In the genomic region with DNA sequence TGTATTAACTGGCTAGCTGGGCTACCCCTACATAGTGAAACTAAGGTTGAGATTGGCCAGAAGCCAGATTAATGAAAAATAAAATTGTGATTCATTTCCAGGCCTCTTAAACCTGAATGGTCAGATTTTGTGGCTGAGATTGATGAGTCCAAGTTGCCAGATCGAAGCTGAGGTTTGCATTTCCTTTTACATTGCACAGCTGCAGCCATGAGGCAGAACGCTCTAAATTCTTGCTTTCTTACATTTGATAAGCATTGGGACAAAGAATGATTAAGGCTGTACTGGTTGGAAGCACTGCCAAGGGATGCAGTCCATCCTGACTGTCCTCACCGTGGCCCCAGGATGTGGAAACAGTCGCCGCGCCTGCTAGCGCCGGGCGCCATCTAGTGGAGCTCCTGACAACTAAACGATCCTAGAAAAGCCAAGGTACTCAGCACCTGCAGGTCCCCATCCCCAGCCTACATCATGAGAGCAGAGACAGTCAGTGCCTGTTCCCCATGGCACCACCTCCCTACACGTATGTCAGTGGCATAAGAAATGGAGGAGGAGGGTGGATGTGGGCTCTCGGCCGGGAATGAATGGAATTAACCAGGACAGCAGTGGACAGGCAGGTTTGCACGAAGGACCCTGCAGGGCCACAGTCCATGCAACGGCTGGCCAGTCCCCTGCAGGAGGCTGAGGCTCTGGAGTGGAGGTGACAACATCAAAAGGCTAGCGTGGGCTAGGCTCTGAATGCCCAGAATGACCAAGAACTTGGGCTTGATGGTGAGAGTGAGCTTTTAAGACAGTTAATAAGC, we compare ENCODE assay signal across 8 cellular contexts. TPM values are rescaled to one million over a fixed set of nuclear protein-coding genes. Genes with fewer than 3 reads are reported as not detected.
DNase-seq lines count a peak whose midpoint lies in the region; ATAC-seq lines count a peak whose summit lies in the region.

No MANE protein-coding gene starts in this region.

- H3K36me3 Mint-ChIP-seq in CD4-positive, alpha-beta memory T cell: no peaks in the 10 kb centered on the region
- no peaks in the 10 kb centered on the region for H3K36me3 Mint-ChIP-seq in activated CD4-positive, alpha-beta memory T cell treated with anti-CD3 and anti-CD28 coated beads, Interleukin-2, amount 10 ng/mL, durations not matched to agents 7 days and 5 days (ENCODE audit: low read depth)

- peak overlapping the region in 1 of 8 donors; percentile 22 for H3K4me3 Mint-ChIP-seq in CD4-positive, alpha-beta memory T cell
- no peak overlapping the region for H3K4me3 Mint-ChIP-seq in activated CD4-positive, alpha-beta memory T cell treated with anti-CD3 and anti-CD28 coated beads, Interleukin-2, amount 10 ng/mL, durations not matched to agents 7 days and 5 days

- H3K36me3 ChIP-seq in CD4-positive, alpha-beta memory T cell (ENCODE audit: insufficient read depth, low read length): no peaks in the 10 kb centered on the region

- DNase-seq in CD4-positive, alpha-beta memory T cell: peak; percentile 50 to 63 (median 58)
- DNase-seq in NCI-H82 (lab: John Stamatoyannopoulos, UW) (peak; percentile 90), midbrain (lab: John Stamatoyannopoulos, UW) (peak; percentile 81)
- DNase-seq in activated CD4-positive, alpha-beta memory T cell treated with anti-CD3 and anti-CD28 coated beads, Interleukin-2, amount 10 ng/mL, durations not matched to agents 7 days and 5 days: peak; percentile 69
- peak; percentile 51 for DNase-seq in effector CD4-positive, alpha-beta T cell
- peak; percentile 26 to 45 for DNase-seq in stimulated activated CD8-positive, alpha-beta memory T cell treated with anti-CD3 and anti-CD28 coated beads, Interleukin-4, amount 100 ng/mL, for 1 hour (ENCODE audit: low read depth in 2 of 2, low spot score in 1 of 2)

- POLR2A ChIA-PET in CD4-positive, alpha-beta memory T cell (lab: Charles Lee; ENCODE audit: partially characterized antibody): interaction anchor here (1.5 kb wide), 1 partner anchor 453 kb away, joined by 5 read pairs; no protein-coding TSS in a partner anchor
- POLR2A ChIA-PET in activated CD4-positive, alpha-beta memory T cell treated with anti-CD3 and anti-CD28 coated beads, Interleukin-2, amount 10 ng/mL, durations not matched to agents 7 days and 5 days (lab: Charles Lee): no interaction called here

- no peak overlapping the region for H3K4me3 ChIP-seq in CD4-positive, alpha-beta memory T cell (ENCODE audit: low read length in 2 of 2)

- H3K4me1 Mint-ChIP-seq in CD4-positive, alpha-beta memory T cell: peaks cover 0 to 4% (median 2%) of the 10 kb centered on the region in 4 donors
- H3K4me1 Mint-ChIP-seq in activated CD4-positive, alpha-beta memory T cell treated with anti-CD3 and anti-CD28 coated beads, Interleukin-2, amount 10 ng/mL, durations not matched to agents 7 days and 5 days: peaks cover 7% of the 10 kb centered on the region

- peak overlapping the region in 1 of 7 donors; percentile 55 for H3K27ac Mint-ChIP-seq in CD4-positive, alpha-beta memory T cell
- H3K27ac Mint-ChIP-seq in activated CD4-positive, alpha-beta memory T cell treated with anti-CD3 and anti-CD28 coated beads, Interleukin-2, amount 10 ng/mL, durations not matched to agents 7 days and 5 days: no peak overlapping the region

- H3K27ac ChIP-seq in CD4-positive, alpha-beta memory T cell (ENCODE audit: low read depth, low read length): no peak overlapping the region

- peak; percentile 58 for ATAC-seq in HG02759 (IDR thresholded peaks at IDR 0.05; ENCODE audit: unreplicated experiment)
- ATAC-seq in HG02970 (IDR thresholded peaks at IDR 0.05; ENCODE audit: low FRiP score, unreplicated experiment): no peak

- H3K27me3 Mint-ChIP-seq in CD4-positive, alpha-beta memory T cell: peaks cover 3 to 5% of the 10 kb centered on the region in 2 donors
- peaks cover 6% of the 10 kb centered on the region for H3K27me3 Mint-ChIP-seq in activated CD4-positive, alpha-beta memory T cell treated with anti-CD3 and anti-CD28 coated beads, Interleukin-2, amount 10 ng/mL, durations not matched to agents 7 days and 5 days

- no peaks in the 10 kb centered on the region for H3K9me3 ChIP-seq in CD4-positive, alpha-beta memory T cell (ENCODE audit: control insufficient read depth in 1 of 2, low read length in 2 of 2)

- intact Hi-C loops in CD4-positive, alpha-beta memory T cell (cut with micrococcal nuclease): loop anchor here (1.0 to 5.0 kb wide), 5 partner anchors 275 to 665 kb away; a partner anchor contains a TSS

- CTCF ChIA-PET in CD4-positive, alpha-beta memory T cell (lab: Charles Lee; ENCODE audit: partially characterized antibody): interaction anchor here (0.9 to 10.4 kb wide), 31 partner anchors 9 to 669 kb away, joined by 3 to 242 read pairs (median 4); a partner anchor contains a TSS
- CTCF ChIA-PET in activated CD4-positive, alpha-beta memory T cell treated with anti-CD3 and anti-CD28 coated beads, Interleukin-2, amount 10 ng/mL, durations not matched to agents 7 days and 5 days (lab: Charles Lee): interaction anchor here (0.6 to 4.2 kb wide), 25 partner anchors 9 to 1011 kb away, joined by 3 to 50 read pairs (median 4); no protein-coding TSS in a partner anchor

- peaks cover 3% of the 10 kb centered on the region for H3K4me1 ChIP-seq in CD4-positive, alpha-beta memory T cell (ENCODE audit: insufficient read depth, low read length)

- H3K9me3 Mint-ChIP-seq in CD4-positive, alpha-beta memory T cell: peaks cover 0 to 4% (median 0%) of the 10 kb centered on the region in 8 donors
- peaks cover 3% of the 10 kb centered on the region for H3K9me3 Mint-ChIP-seq in activated CD4-positive, alpha-beta memory T cell treated with anti-CD3 and anti-CD28 coated beads, Interleukin-2, amount 10 ng/mL, durations not matched to agents 7 days and 5 days

- H3K27me3 ChIP-seq in CD4-positive, alpha-beta memory T cell (ENCODE audit: insufficient read depth, low read length): no peaks in the 10 kb centered on the region

RNA-seq across cellular contexts. Expression of a gene that starts 19.0 kb away (rescaled TPM):
- total RNA-seq in CD4-positive, alpha-beta memory T cell: under 1 TPM; 0.50 to 0.52 TPM
- polyA plus RNA-seq in CD4-positive, alpha-beta memory T cell: not detected
- total RNA-seq in activated CD4-positive, alpha-beta memory T cell treated with anti-CD3 and anti-CD28 coated beads, Interleukin-2, amount 10 ng/mL, durations not matched to agents 7 days and 5 days: 1 to 10 TPM; 1.1 to 1.4 TPM

Comparison
In these comparisons a context has a peak if more than half of its experiments do, and no peak if none do; other contexts are left out.
1. DNase-seq: peak in every context shown above with its lines; median percentile 90 in NCI-H82; 81 in midbrain; 69 in activated CD4-positive, alpha-beta memory T cell treated with anti-CD3 and anti-CD28 coated beads, Interleukin-2, amount 10 ng/mL, durations not matched to agents 7 days and 5 days; 58 in CD4-positive, alpha-beta memory T cell; 51 in effector CD4-positive, alpha-beta T cell; 36 in stimulated activated CD8-positive, alpha-beta memory T cell treated with anti-CD3 and anti-CD28 coated beads, Interleukin-4, amount 100 ng/mL, for 1 hour.